ENCODE assay signal across 8 cellular contexts in the genomic region with DNA sequence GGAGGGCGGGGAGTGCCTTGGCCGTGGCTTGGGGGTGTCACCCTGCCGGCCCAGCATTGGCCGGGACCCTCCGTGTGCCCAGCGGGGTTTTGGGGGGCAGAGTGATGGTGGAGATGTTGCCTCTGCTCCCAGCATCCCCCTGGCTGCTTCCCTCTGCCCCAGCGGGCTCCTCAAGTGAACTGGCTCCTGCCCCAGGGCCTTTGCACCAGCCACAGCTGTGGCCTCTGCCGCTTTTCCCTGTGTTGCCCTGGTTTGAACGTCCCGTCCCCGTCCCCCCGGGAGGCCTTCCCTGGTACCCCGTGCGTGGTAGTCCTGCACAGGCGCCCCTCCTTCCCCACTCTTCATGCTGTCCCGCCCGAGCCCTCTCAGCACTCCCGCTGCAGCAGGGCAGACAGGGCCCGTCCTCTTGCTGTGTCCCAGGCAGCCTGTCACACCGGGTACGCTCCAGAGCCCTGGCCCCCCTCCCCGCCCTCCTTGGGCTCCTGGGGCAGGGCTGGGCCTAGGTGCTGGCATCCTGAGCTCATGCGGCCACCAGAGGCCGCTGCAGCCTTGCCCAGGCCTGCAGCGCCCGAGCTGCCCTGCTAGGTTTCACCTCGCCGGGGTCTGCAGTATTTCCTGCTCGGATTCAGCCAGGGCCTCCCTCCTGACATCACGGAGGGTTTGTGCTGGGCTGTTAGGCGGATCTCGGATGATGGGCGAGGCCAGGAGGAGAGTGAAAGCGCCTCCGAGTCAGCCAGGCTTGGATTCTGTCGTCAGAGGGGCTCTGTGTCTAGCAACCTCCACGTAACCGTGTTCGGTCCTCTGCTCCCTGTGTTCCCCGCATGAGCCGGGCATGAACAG. TPM values are rescaled to one million over a fixed set of nuclear protein-coding genes. Genes with fewer than 3 reads are reported as not detected.
DNase-seq lines count a peak whose midpoint lies in the region; ATAC-seq and TF ChIP-seq lines count a peak whose summit lies in the region.

No MANE protein-coding gene starts in this region.

- peaks cover 0 to 20% of the 10 kb centered on the region in 2 donors for H3K36me3 ChIP-seq in left lung

- ATAC-seq in HG03025 (IDR thresholded peaks at IDR 0.05; ENCODE audit: low FRiP score, unreplicated experiment) (peak; percentile 60), left lung (peak; percentile 97)
- peak; percentile 95 to 96 for ATAC-seq in activated CD4-positive, CD25-positive, alpha-beta regulatory T cell treated with anti-CD3 and anti-CD28 coated beads, Interleukin-2, amount 50 U/mL, for 24 hours

- no peaks in the 10 kb centered on the region for H3K27me3 ChIP-seq in left lung

- intact Hi-C loops in left lung (cut with DNase I) = no loop called here

- H3K4me3 ChIP-seq in left lung = no peak overlapping the region

- DNase-seq in DMS 273 (lab: John Stamatoyannopoulos, UW; ENCODE audit: unreplicated experiment) = peak; percentile 90
- no peak for DNase-seq in DMS 273 treated with DMSO at 0.1 percent for 48 hours (lab: John Stamatoyannopoulos, UW)
- DNase-seq in NCI-H2196 (lab: John Stamatoyannopoulos, UW; ENCODE audit: unreplicated experiment) = peak; percentile 78
- peak; percentile 85 for DNase-seq in cerebellum (ENCODE audit: low spot score)
- peak in 1 of 2 donors; percentile 88 for DNase-seq in left lung
- DNase-seq in stimulated activated CD4-positive, alpha-beta T cell treated with anti-CD3 and anti-CD28 coated beads, Interleukin-2, amount 100 ng/mL, for 48 hours = peak; percentile 47 to 63

- H3K9me3 ChIP-seq in left lung = no peaks in the 10 kb centered on the region

- peaks cover 0 to 9% of the 10 kb centered on the region in 2 donors for H3K4me1 ChIP-seq in left lung

- no peak overlapping the region for H3K27ac ChIP-seq in left lung

- peak; percentile 86 to 91 for TF ChIP-seq CTCF in left lung (IDR thresholded peaks at IDR 0.05)

RNA-seq across cellular contexts. Expression of gene NOC4L, which starts 9.5 kb away (rescaled TPM):
- total RNA-seq in cerebellum (8.5 TPM), left lung (10 to 100 TPM; 11.0 to 19.6 TPM)

RNA-seq across cellular contexts. Expression of gene DDX51, which starts 9.6 kb away (rescaled TPM):
- 13.1 TPM for total RNA-seq in cerebellum
- total RNA-seq in left lung = 10 to 100 TPM; 11.7 to 15.1 TPM
